ENCODE assay signal across 12 cellular contexts in genomic region chr11:45158210-45158644, GRCh38. TPM values are rescaled to one million over a fixed set of nuclear protein-coding genes. Genes with fewer than 3 reads are reported as not detected.
A peak's percentile ranks its signal among the peaks of the same experiment; 100 is the strongest.
DNase-seq lines count a peak whose midpoint lies in the region; ATAC-seq and TF ChIP-seq lines count a peak whose summit lies in the region.
"Had no signal": no experiment of that assay in that cellular context is flagged by ENCODE, and none has a peak within 500 bp of the region (broad histone marks: within the 10 kb centered on the region; RNA-seq: fewer than 3 reads in every experiment).

No MANE protein-coding gene starts in this region.

- intact Hi-C loops in esophagus muscularis mucosa (cut with DNase I): no loop called here

- H3K4me3 ChIP-seq in SJCRH30 (no peak overlapping the region), esophagus muscularis mucosa (no peak overlapping the region), muscle layer of duodenum (ENCODE audit: low read depth in 1 of 2, low read length in 2 of 2) (no peak overlapping the region), thoracic aorta (no peak overlapping the region)
- H3K4me3 ChIP-seq: GM12878 had no signal

- TF ChIP-seq EP300 in esophagus muscularis mucosa (IDR thresholded peaks at IDR 0.05): no peak

- ATAC-seq in thoracic aorta (ENCODE audit: insufficient number of reproducible peaks, low FRiP score, low read depth) (no peak), GM19023 (IDR thresholded peaks at IDR 0.05; ENCODE audit: unreplicated experiment) (no peak)
- ATAC-seq: GM12878 had no signal

- no peaks in the 10 kb centered on the region for H3K27me3 ChIP-seq in SJCRH30
- H3K27me3 ChIP-seq in esophagus muscularis mucosa: no peaks in the 10 kb centered on the region
- no peaks in the 10 kb centered on the region for H3K27me3 ChIP-seq in muscle layer of duodenum (ENCODE audit: low read depth, low read length)
- no peaks in the 10 kb centered on the region for H3K27me3 ChIP-seq in thoracic aorta (replicated peaks; ENCODE audit: insufficient read depth)

- peak overlapping the region; percentile 10; the same call in 1 of the 2 replicates for H3K27ac ChIP-seq in SJCRH30
- H3K27ac ChIP-seq in esophagus muscularis mucosa (replicated peaks in 1 of 4): peak overlapping the region; percentile 79 to 84 (median 82)
- peak overlapping the region; percentile 45 for H3K27ac ChIP-seq in muscle layer of duodenum (ENCODE audit: low read length)
- H3K27ac ChIP-seq in thoracic aorta: peak overlapping the region; percentile 74 to 76
- H3K27ac ChIP-seq: KMS-11 had no signal

- no peaks in the 10 kb centered on the region for H3K9me3 ChIP-seq in SJCRH30 (replicated peaks)
- H3K9me3 ChIP-seq in esophagus muscularis mucosa: no peaks in the 10 kb centered on the region
- no peaks in the 10 kb centered on the region for H3K9me3 ChIP-seq in muscle layer of duodenum (ENCODE audit: control insufficient read depth in 1 of 2, low read length in 2 of 2)
- no peaks in the 10 kb centered on the region for H3K9me3 ChIP-seq in thoracic aorta

- H3K4me1 ChIP-seq in SJCRH30 (peaks cover 39% of the 10 kb centered on the region), esophagus muscularis mucosa (peaks cover 59 to 96% (median 90%) of the 10 kb centered on the region in 4 donors), muscle layer of duodenum (ENCODE audit: control insufficient read depth in 1 of 2, insufficient read depth in 2 of 2, low read length in 2 of 2) (peaks cover 24 to 44% of the 10 kb centered on the region in 2 donors), thoracic aorta (ENCODE audit: control insufficient read depth in 1 of 2, low read depth in 2 of 2) (peaks cover 42 to 89% of the 10 kb centered on the region in 2 donors)

- 28% methylated on average over 3 of the region's 5 CpGs for WGBS in esophagus muscularis mucosa

- TF ChIP-seq CTCF in esophagus muscularis mucosa (IDR thresholded peaks at IDR 0.05): no peak
- TF ChIP-seq CTCF in thoracic aorta (IDR thresholded peaks at IDR 0.05): no peak

- no peak for TF ChIP-seq POLR2A in esophagus muscularis mucosa (IDR thresholded peaks at IDR 0.05; ENCODE audit: low read depth)

- peak; percentile 68 to 70 for DNase-seq in SJCRH30
- no peak for DNase-seq in esophagus muscularis mucosa (ENCODE audit: extremely low spot score)
- no peak for DNase-seq in thoracic aorta (ENCODE audit: low spot score)
- DNase-seq in NCI-H2029 treated with DMSO at 0.1 percent for 48 hours (lab: John Stamatoyannopoulos, UW): no peak
- no peak for DNase-seq in NCI-H510A treated with DMSO at 0.1 percent for 48 hours (lab: John Stamatoyannopoulos, UW)
- DNase-seq in T-helper 1 cell: no peak
- DNase-seq: activated CD4-positive, alpha-beta T cell treated with anti-CD3 and anti-CD28 coated beads, Interleukin-2, amount 10 ng/mL, durations not matched to agents 24 days and 14 days; kidney glomerular epithelial cell had no signal

- H3K36me3 ChIP-seq in SJCRH30 (no peaks in the 10 kb centered on the region), esophagus muscularis mucosa (no peaks in the 10 kb centered on the region), muscle layer of duodenum (ENCODE audit: control insufficient read depth in 1 of 2, insufficient read depth in 2 of 2, low read length in 2 of 2) (no peaks in the 10 kb centered on the region), thoracic aorta (no peaks in the 10 kb centered on the region)

RNA-seq across cellular contexts. Expression of gene PRDM11, which starts 11.8 kb away (rescaled TPM):
- 13.1 and 14.7 TPM in 2 replicates for total RNA-seq in SJCRH30 (2014; rRNA removed; shearing (Covaris generic))
- total RNA-seq in esophagus muscularis mucosa (10 to 100 TPM; 29.5 to 43.2 (median 33.5) TPM), thoracic aorta (10 to 100 TPM; 23.8 to 30.5 TPM)

Comparison
In these comparisons a context has a peak if more than half of its experiments do, and no peak if none do; other contexts are left out.
1. DNase-seq: peak in SJCRH30 (2 of 2); none in esophagus muscularis mucosa (single experiment), thoracic aorta (single experiment), NCI-H2029 treated with DMSO at 0.1 percent for 48 hours (single experiment), NCI-H510A treated with DMSO at 0.1 percent for 48 hours (single experiment) and T-helper 1 cell (0 of 5).
2. H3K27ac ChIP-seq: peak in every context shown above with its lines; median percentile 82 in esophagus muscularis mucosa; 75 in thoracic aorta; 45 in muscle layer of duodenum; 10 in SJCRH30.